Comparison of ENCODE assay signal across 8 cellular contexts in genomic region chr15:73994419-73994883, GRCh38. TPM values are rescaled to one million over a fixed set of nuclear protein-coding genes. Genes with fewer than 3 reads are reported as not detected.
DNase-seq lines count a peak whose midpoint lies in the region; ATAC-seq and TF ChIP-seq lines count a peak whose summit lies in the region.

A gene with protein sequence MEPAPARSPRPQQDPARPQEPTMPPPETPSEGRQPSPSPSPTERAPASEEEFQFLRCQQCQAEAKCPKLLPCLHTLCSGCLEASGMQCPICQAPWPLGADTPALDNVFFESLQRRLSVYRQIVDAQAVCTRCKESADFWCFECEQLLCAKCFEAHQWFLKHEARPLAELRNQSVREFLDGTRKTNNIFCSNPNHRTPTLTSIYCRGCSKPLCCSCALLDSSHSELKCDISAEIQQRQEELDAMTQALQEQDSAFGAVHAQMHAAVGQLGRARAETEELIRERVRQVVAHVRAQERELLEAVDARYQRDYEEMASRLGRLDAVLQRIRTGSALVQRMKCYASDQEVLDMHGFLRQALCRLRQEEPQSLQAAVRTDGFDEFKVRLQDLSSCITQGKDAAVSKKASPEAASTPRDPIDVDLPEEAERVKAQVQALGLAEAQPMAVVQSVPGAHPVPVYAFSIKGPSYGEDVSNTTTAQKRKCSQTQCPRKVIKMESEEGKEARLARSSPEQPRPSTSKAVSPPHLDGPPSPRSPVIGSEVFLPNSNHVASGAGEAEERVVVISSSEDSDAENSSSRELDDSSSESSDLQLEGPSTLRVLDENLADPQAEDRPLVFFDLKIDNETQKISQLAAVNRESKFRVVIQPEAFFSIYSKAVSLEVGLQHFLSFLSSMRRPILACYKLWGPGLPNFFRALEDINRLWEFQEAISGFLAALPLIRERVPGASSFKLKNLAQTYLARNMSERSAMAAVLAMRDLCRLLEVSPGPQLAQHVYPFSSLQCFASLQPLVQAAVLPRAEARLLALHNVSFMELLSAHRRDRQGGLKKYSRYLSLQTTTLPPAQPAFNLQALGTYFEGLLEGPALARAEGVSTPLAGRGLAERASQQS (plus strand): TSS chr15:73994716. CDS start chr15:73994813, 97 bp downstream.

- intact Hi-C loops in Right ventricle myocardium superior (cut with DNase I) = loop anchor here (10.0 kb wide), 1 partner anchor 50 kb away; no protein-coding TSS in a partner anchor

- H3K9me3 ChIP-seq in parathyroid adenoma (ENCODE audit: control insufficient read depth, low read length) (no peaks in the 10 kb centered on the region), tibial nerve (no peaks in the 10 kb centered on the region)

- H3K79me2 ChIP-seq in parathyroid adenoma = peaks cover 2% of the 10 kb centered on the region

- WGBS in tibial nerve, 2 donors = 0 to 2% methylated on average over 23 to 26 of the region's 26 CpGs

- peak within 1 kb of the TSS; percentile 94 for H3K4me3 Mint-ChIP-seq in activated naive CD8-positive, alpha-beta T cell treated with anti-CD3 and anti-CD28 coated beads, Interleukin-2, amount 50 U/mL, for 24 hours

- no peaks in the 10 kb centered on the region for H3K9me3 Mint-ChIP-seq in activated naive CD8-positive, alpha-beta T cell treated with anti-CD3 and anti-CD28 coated beads, Interleukin-2, amount 50 U/mL, for 24 hours

- peak; percentile 97 for DNase-seq in GM10266 (ENCODE audit: extremely low spot score)
- DNase-seq in NCI-H1417 (lab: John Stamatoyannopoulos, UW) = peak; percentile 94 to 98 (median 95)
- DNase-seq in SW480 (ENCODE audit: low spot score) = peak; percentile 93
- peak; percentile 95 for DNase-seq in activated naive CD8-positive, alpha-beta T cell treated with anti-CD3 and anti-CD28 coated beads, Interleukin-2, amount 50 U/mL, for 24 hours
- peak; percentile 98 for DNase-seq in Right ventricle myocardium superior
- peak; percentile 94 to 95 for DNase-seq in tibial nerve (ENCODE audit: low spot score in 2 of 2)

- H3K4me3 ChIP-seq in parathyroid adenoma (ENCODE audit: low read depth, low read length) = peak within 1 kb of the TSS; percentile 72
- H3K4me3 ChIP-seq in tibial nerve = peak within 1 kb of the TSS; percentile 78 to 94 (median 86)

- peaks cover 24% of the 10 kb centered on the region for H3K36me3 Mint-ChIP-seq in activated naive CD8-positive, alpha-beta T cell treated with anti-CD3 and anti-CD28 coated beads, Interleukin-2, amount 50 U/mL, for 24 hours (ENCODE audit: low read depth)

- H3K4me2 ChIP-seq in parathyroid adenoma (ENCODE audit: low read length) = peak within 1 kb of the TSS; percentile 66

- TF ChIP-seq CTCF in GM10266 (IDR thresholded peaks at IDR 0.05; ENCODE audit: control insufficient read depth, insufficient read depth, low read depth, missing control alignments) = no peak
- TF ChIP-seq CTCF in parathyroid adenoma (IDR thresholded peaks at IDR 0.05) = no peak
- TF ChIP-seq CTCF in tibial nerve (IDR thresholded peaks at IDR 0.05) = peak in 1 of 5 experiments; percentile 45

- H3K4me1 Mint-ChIP-seq in activated naive CD8-positive, alpha-beta T cell treated with anti-CD3 and anti-CD28 coated beads, Interleukin-2, amount 50 U/mL, for 24 hours = peaks cover 64% of the 10 kb centered on the region

- ATAC-seq in HG02678 (IDR thresholded peaks at IDR 0.05; ENCODE audit: unreplicated experiment) = peak; percentile 76
- ATAC-seq in activated naive CD8-positive, alpha-beta T cell treated with anti-CD3 and anti-CD28 coated beads, Interleukin-2, amount 50 U/mL, for 24 hours = peak; percentile 88
- ATAC-seq in Right ventricle myocardium superior (ENCODE audit: poor library complexity) = peak; percentile 80

- H3K27ac Mint-ChIP-seq in activated naive CD8-positive, alpha-beta T cell treated with anti-CD3 and anti-CD28 coated beads, Interleukin-2, amount 50 U/mL, for 24 hours = peak within 1 kb of the TSS; percentile 80

- H3K27ac ChIP-seq in parathyroid adenoma = peak within 1 kb of the TSS; percentile 86
- peak within 1 kb of the TSS; percentile 86 to 98 (median 95) for H3K27ac ChIP-seq in tibial nerve

- H3K36me3 ChIP-seq in parathyroid adenoma (ENCODE audit: control insufficient read depth, insufficient read depth, low read length) (no peaks in the 10 kb centered on the region), tibial nerve (peaks cover 0 to 17% (median 0%) of the 10 kb centered on the region in 3 donors)

- peak; percentile 66 to 85 for TF ChIP-seq POLR2A in tibial nerve (IDR thresholded peaks at IDR 0.05)

- H3K4me1 ChIP-seq in parathyroid adenoma (peaks cover 4% of the 10 kb centered on the region), tibial nerve (peaks cover 3 to 86% (median 56%) of the 10 kb centered on the region in 4 donors)

- peak within 1 kb of the TSS; percentile 37 for H3K9ac ChIP-seq in parathyroid adenoma

- H3K27me3 Mint-ChIP-seq in activated naive CD8-positive, alpha-beta T cell treated with anti-CD3 and anti-CD28 coated beads, Interleukin-2, amount 50 U/mL, for 24 hours = no peaks in the 10 kb centered on the region

- H3K27me3 ChIP-seq in parathyroid adenoma (ENCODE audit: control insufficient read depth, insufficient read depth, low read length) (no peaks in the 10 kb centered on the region), tibial nerve (no peaks in the 10 kb centered on the region)

- peak within 1 kb of the TSS; percentile 79 for H2AFZ ChIP-seq in parathyroid adenoma

- TF ChIP-seq EP300 in tibial nerve (IDR thresholded peaks at IDR 0.05) = peak; percentile 74 to 77

RNA-seq across cellular contexts. Expression of the gene that starts here (rescaled TPM):
- total RNA-seq in Right ventricle myocardium superior (18.2 TPM), tibial nerve (100 to 1,000 TPM in 2 of 4 donors, 10 to 100 TPM in 2; 69.3 to 159 (median 89.4) TPM)

Comparison
In these comparisons a context has a peak if more than half of its experiments do, and no peak if none do; other contexts are left out.
1. Peak in every context shown above with its lines: DNase-seq, ATAC-seq, H3K4me3 ChIP-seq and H3K27ac ChIP-seq.